Comparison of ENCODE assay signal across 1 cellular context in genomic region chr21:39531777-39532333, GRCh38.
TF ChIP-seq lines count a peak whose summit lies in the region.

No MANE protein-coding gene starts in this region.

TF ChIP-seq in K562, 482 proteins besides CTCF, POLR2A, EP300 and RAD21 (continued from another document):
- no peak for TF ChIP-seq PATZ1 (CRISPR knock-in tag; IDR thresholded peaks at IDR 0.05; ENCODE audit: borderline replicate concordance)
- no peak for TF ChIP-seq RBM34 (IDR thresholded peaks at IDR 0.05; ENCODE audit: borderline replicate concordance, insufficient read depth, low read length)
TF ChIP-seq in K562: peak in this region for 6.
